In the genomic region with DNA sequence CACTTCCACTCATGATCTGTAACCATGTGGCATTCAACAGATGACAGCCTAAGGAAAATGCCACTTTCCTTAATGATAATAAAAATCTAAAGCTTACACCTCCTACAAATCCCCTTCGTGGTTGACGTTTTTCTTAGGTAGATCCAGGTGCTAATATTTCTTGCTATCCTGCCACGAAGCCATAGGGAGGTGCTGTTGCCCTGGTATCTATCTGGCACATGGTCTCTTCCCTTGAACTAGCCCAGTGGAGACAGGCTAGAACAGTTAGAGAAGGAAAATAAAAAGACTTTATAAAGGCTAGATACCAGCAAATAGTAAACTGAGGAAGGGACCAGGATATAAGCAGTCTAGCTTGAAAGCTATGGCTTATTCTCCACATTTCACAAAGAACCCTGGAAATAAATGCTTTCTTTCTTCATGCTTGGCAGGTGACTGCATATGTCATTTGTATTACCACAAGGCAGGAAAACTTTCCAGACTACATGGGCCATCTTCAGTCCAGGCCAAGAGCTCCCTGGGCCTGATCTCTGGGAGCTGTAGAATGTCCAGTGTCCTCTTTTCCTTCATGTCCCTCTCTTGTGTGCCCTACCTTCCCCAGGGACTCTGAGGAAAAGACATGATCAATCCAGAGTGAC, we compare ENCODE assay signal across 8 cellular contexts. TPM values are rescaled to one million over a fixed set of nuclear protein-coding genes. Genes with fewer than 3 reads are reported as not detected.
DNase-seq lines count a peak whose midpoint lies in the region; ATAC-seq, FAIRE-seq and TF ChIP-seq lines count a peak whose summit lies in the region.

No MANE protein-coding gene starts in this region.

- no peak overlapping the region for H3K4me3 ChIP-seq in LNCaP clone FGC (ENCODE audit: low read depth, low read length)
- no peak overlapping the region for H3K4me3 ChIP-seq in keratinocyte (ENCODE audit: control insufficient read depth in 2 of 3, extremely low read depth in 1 of 3, insufficient read depth in 2 of 3, low read depth in 1 of 3, low read length in 3 of 3)

- no peak for FAIRE-seq in keratinocyte (lab: Jason Lieb, UNC)

- DNase-seq in NCI-H510A treated with DMSO at 0.1 percent for 48 hours (lab: John Stamatoyannopoulos, UW) (peak; percentile 58), NCI-H510A (lab: John Stamatoyannopoulos, UW) (no peak), LNCaP clone FGC (ENCODE audit: low read depth) (peak; percentile 67), SKM-1 (lab: John Stamatoyannopoulos, UW; ENCODE audit: unreplicated experiment) (peak; percentile 22), keratinocyte (ENCODE audit: low read depth, low spot score) (no peak), C1 segment of cervical spinal cord (lab: John Stamatoyannopoulos, UW) (no peak)

- H3K27me3 ChIP-seq in keratinocyte (ENCODE audit: control insufficient read depth, extremely low read depth, insufficient read depth, low read length): no peaks in the 10 kb centered on the region

- no peak overlapping the region for H3K9ac ChIP-seq in keratinocyte (ENCODE audit: control insufficient read depth, extremely low read depth, insufficient read depth, low read length)

- H3K27ac ChIP-seq in keratinocyte (ENCODE audit: control insufficient read depth, insufficient read depth, low read length): no peak overlapping the region

- dilution Hi-C loops in keratinocyte (cut with MboI; ENCODE audit: extremely low pct_ligation_motif_present, low sequenced_read_pairs): no loop called here

- no peaks in the 10 kb centered on the region for H4K20me1 ChIP-seq in keratinocyte (ENCODE audit: control insufficient read depth, extremely low read depth, insufficient read depth, low read length)

- no peak overlapping the region for H3K4me2 ChIP-seq in keratinocyte (ENCODE audit: control insufficient read depth, extremely low read depth, insufficient read depth, low read depth, low read length)

- ATAC-seq in GM19023 (IDR thresholded peaks at IDR 0.05; ENCODE audit: unreplicated experiment) (no peak), HG02840 (IDR thresholded peaks at IDR 0.05; ENCODE audit: low FRiP score, unreplicated experiment) (no peak)

- no peaks in the 10 kb centered on the region for H3K36me3 ChIP-seq in keratinocyte (ENCODE audit: control insufficient read depth in 2 of 2, extremely low read depth in 1 of 2, insufficient read depth in 2 of 2, low read length in 2 of 2)

- no peaks in the 10 kb centered on the region for H3K79me2 ChIP-seq in keratinocyte (ENCODE audit: control insufficient read depth, insufficient read depth, low read length)

- no peaks in the 10 kb centered on the region for H3K4me1 ChIP-seq in keratinocyte (ENCODE audit: control insufficient read depth, extremely low read depth, insufficient read depth, low read length)

- H3K9me1 ChIP-seq in keratinocyte (ENCODE audit: control insufficient read depth, extremely low read depth, insufficient read depth, low read length): no peaks in the 10 kb centered on the region

- TF ChIP-seq CTCF in LNCaP clone FGC (IDR thresholded peaks at IDR 0.05; ENCODE audit: control insufficient read depth, extremely low read depth, insufficient read depth) (peak; percentile 85), keratinocyte (optimal IDR thresholded peaks at IDR 0.05 in 1 of 3, IDR thresholded peaks at IDR 0.05 in 1 of 3, conservative IDR thresholded peaks at IDR 0.05 in 1 of 3; ENCODE audit: extremely low read depth in 1 of 3, insufficient read depth in 2 of 3, low read length in 3 of 3) (peak; percentile 46 to 57 (median 52))

- H3K9me3 ChIP-seq in keratinocyte (ENCODE audit: control insufficient read depth, low read depth, low read length): no peaks in the 10 kb centered on the region

- no peak overlapping the region for H2AFZ ChIP-seq in keratinocyte (ENCODE audit: control insufficient read depth, low read length)

RNA-seq across cellular contexts. Expression of gene SPIC, which starts 15.3 kb away (rescaled TPM):
- not detected in 3 replicates for polyA plus RNA-seq in keratinocyte
- polyA plus RNA-seq in keratinocyte (2011; ENCODE audit: low read depth): not detected
- not detected in 2 replicates for polyA plus RNA-seq in keratinocyte (2011; cell fraction: cytosol; rRNA removed)
- polyA plus RNA-seq in keratinocyte (2011; cell fraction: nucleus; rRNA removed): not detected in 2 replicates
- not detected in 2 replicates for polyA plus RNA-seq in keratinocyte (2012; ENCODE audit: low replicate concordance)
- polyA minus RNA-seq in keratinocyte: not detected in 3 replicates
- polyA minus RNA-seq in keratinocyte (2011; cell fraction: cytosol; rRNA and poly(A)+ RNA removed): not detected
- not detected in 2 replicates for polyA minus RNA-seq in keratinocyte (2011; cell fraction: nucleus; rRNA and poly(A)+ RNA removed)

Comparison
In these comparisons a context has a peak if more than half of its experiments do, and no peak if none do; other contexts are left out.
1. DNase-seq: peak in NCI-H510A treated with DMSO at 0.1 percent for 48 hours (single experiment), LNCaP clone FGC (single experiment) and SKM-1 (single experiment); none in NCI-H510A (single experiment), keratinocyte (single experiment) and C1 segment of cervical spinal cord (0 of 14).